1 cellular context compared by ENCODE assay signal in the genomic region with DNA sequence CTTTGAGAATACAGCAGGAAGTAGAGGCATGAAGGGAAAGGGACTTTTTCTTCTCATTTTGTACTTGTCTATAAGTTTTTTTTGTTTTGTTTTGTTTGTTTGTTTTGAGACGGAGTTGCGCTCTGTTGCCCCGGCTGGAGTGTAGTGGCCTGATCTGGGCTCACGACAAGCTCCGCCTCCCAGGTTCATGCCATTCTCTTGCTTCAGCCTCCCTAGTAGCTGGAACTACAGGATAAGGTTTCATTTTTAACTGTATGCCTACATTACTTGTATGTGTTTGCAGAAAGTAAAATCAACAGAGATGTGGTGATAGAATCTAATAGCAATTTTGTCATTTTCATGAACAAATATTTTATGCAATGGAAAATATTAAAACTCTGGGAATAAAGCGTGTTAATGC. TPM values are rescaled to one million over a fixed set of nuclear protein-coding genes. Genes with fewer than 3 reads are reported as not detected.
"Had no signal": no experiment of that assay in that cellular context is flagged by ENCODE, and none has a peak within 500 bp of the region (broad histone marks: within the 10 kb centered on the region; RNA-seq: fewer than 3 reads in every experiment).

No MANE protein-coding gene starts in this region.

RNA-seq across cellular contexts. Expression of a gene that starts 38.1 kb away (rescaled TPM):
- total RNA-seq: urinary bladder had no signal
